ENCODE assay signal across 8 cellular contexts in the genomic region with DNA sequence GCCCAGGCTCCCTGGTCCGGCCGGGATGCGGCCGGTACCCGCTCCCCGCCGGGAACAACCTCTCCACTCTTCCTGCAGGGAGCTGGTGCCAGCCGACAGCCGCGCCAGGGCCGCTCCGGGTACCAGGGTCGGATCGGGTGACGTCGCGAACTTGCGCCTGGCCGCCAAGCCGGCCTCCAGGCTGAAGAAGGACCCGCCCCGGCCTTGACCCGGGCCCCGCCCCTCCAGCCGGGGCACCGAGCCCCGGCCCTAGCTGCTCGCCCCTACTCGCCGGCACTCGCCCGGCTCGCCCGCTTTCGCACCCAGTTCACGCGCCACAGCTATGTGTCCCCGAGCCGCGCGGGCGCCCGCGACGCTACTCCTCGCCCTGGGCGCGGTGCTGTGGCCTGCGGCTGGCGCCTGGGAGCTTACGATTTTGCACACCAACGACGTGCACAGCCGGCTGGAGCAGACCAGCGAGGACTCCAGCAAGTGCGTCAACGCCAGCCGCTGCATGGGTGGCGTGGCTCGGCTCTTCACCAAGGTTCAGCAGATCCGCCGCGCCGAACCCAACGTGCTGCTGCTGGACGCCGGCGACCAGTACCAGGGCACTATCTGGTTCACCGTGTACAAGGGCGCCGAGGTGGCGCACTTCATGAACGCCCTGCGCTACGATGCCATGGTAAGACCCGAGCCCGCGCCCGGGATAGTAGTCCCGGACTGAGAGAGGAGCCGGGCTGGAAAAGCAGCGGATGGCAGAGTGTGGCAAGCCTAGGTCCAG. TPM values are rescaled to one million over a fixed set of nuclear protein-coding genes. Genes with fewer than 3 reads are reported as not detected.
DNase-seq lines count a peak whose midpoint lies in the region; ATAC-seq, FAIRE-seq and TF ChIP-seq lines count a peak whose summit lies in the region.

Gene NT5E, plus strand, starts transcription at position 266 of the 760 bp plus-strand sequence. Its CDS starts 57 bp downstream, at position 323.

- peak within 1 kb of the TSS; percentile 58 for H3K9ac ChIP-seq in NT2/D1 (ENCODE audit: insufficient read length, low read depth)

- intact Hi-C loops in heart right ventricle (cut with DNase I): no loop called here

- peak; percentile 58 for TF ChIP-seq POLR2A in A549 (IDR thresholded peaks at IDR 0.05; ENCODE audit: low read length)

- H3K4me2 ChIP-seq in A549: peak within 1 kb of the TSS; percentile 89

- peaks cover 36% of the 10 kb centered on the region for H3K4me1 ChIP-seq in A549
- H3K4me1 ChIP-seq in NT2/D1 (ENCODE audit: insufficient read depth, insufficient read length): no peaks in the 10 kb centered on the region
- peaks cover 0 to 26% (median 20%) of the 10 kb centered on the region in 9 donors for H3K4me1 ChIP-seq in heart right ventricle

- TF ChIP-seq RAD21 in A549 (conservative IDR thresholded peaks at IDR 0.05 in 1 of 2, IDR thresholded peaks at IDR 0.05 in 1 of 2): 0 out of 5 replicates have a peak, but pooled peaks of 1 of the 2 experiments have one; percentile 2

- no peak for FAIRE-seq in A549 (lab: Jason Lieb, UNC)

- POLR2A ChIA-PET in A549 (lab: Yijun Ruan, JAX): interaction anchor here (0.7 to 2.7 kb wide), 12 partner anchors 9 to 687 kb away, joined by 3 to 52 read pairs (median 4); partner anchors contain the start of gene SYNCRIP

- H3K27ac ChIP-seq in A549: peak within 1 kb of the TSS; percentile 88 to 91
- peak within 1 kb of the TSS; percentile 60 to 89 (median 80) for H3K27ac ChIP-seq in heart right ventricle

- H3K4me3 ChIP-seq in A549: peak within 1 kb of the TSS; percentile 84
- H3K4me3 ChIP-seq in NT2/D1 (ENCODE audit: insufficient read length, low read depth): peak within 1 kb of the TSS; percentile 47
- H3K4me3 ChIP-seq in heart right ventricle: peak within 1 kb of the TSS; percentile 44 to 72 (median 66)

- DNase-seq in A549 (ENCODE audit: low read depth in 1 of 2, low spot score in 1 of 2) (peak; percentile 55 to 77), NT2/D1 (ENCODE audit: low read depth, low spot score) (no peak), amniotic epithelial cell (ENCODE audit: low read depth) (peak; percentile 55), heart right ventricle (peak; percentile 58 to 72), pons (ENCODE audit: low spot score) (peak; percentile 44), NCI-H1048 (lab: John Stamatoyannopoulos, UW) (no peak)

- H3K9me3 ChIP-seq in A549 (no peaks in the 10 kb centered on the region), NT2/D1 (ENCODE audit: insufficient read depth, low read length) (no peaks in the 10 kb centered on the region), heart right ventricle (no peaks in the 10 kb centered on the region)

- H3K27me3 ChIP-seq in NT2/D1 (ENCODE audit: insufficient read depth, insufficient read length) (peaks cover 63% of the 10 kb centered on the region), heart right ventricle (peaks cover 0 to 89% (median 38%) of the 10 kb centered on the region in 7 donors)

- WGBS in A549 (ENCODE audit: missing lambda C conversion rate): 3% methylated on average over 17 of the region's 82 CpGs
- WGBS in heart right ventricle, 2 donors: 1% methylated on average over 81 to 82 of the region's 82 CpGs

- H3K36me3 ChIP-seq in NT2/D1 (ENCODE audit: insufficient read depth, insufficient read length, low read length) (no peaks in the 10 kb centered on the region), heart right ventricle (no peaks in the 10 kb centered on the region)

- TF ChIP-seq CTCF in A549 (IDR thresholded peaks at IDR 0.05) (no peak; the same call in 2 of the 3 replicates), heart right ventricle (IDR thresholded peaks at IDR 0.05) (no peak)

- no peak for TF ChIP-seq EP300 in A549 (IDR thresholded peaks at IDR 0.05)

- CTCF ChIA-PET in A549 (lab: Yijun Ruan, JAX): interaction anchor here (0.8 to 6.9 kb wide), 13 partner anchors 9 to 127 kb away, joined by 3 to 36 read pairs (median 5); no protein-coding TSS in a partner anchor

- peak; percentile 90 to 93 for ATAC-seq in A549
- ATAC-seq in GM18517 (IDR thresholded peaks at IDR 0.05; ENCODE audit: unreplicated experiment): peak; percentile 78
- peak; percentile 87 for ATAC-seq in HG02943 (IDR thresholded peaks at IDR 0.05; ENCODE audit: low read depth, unreplicated experiment)
- ATAC-seq in heart right ventricle: peak; percentile 87 to 95 (median 90)

TF ChIP-seq in A549, 52 proteins besides CTCF, POLR2A, EP300 and RAD21:
- TF ChIP-seq JUN (IDR thresholded peaks at IDR 0.05) (0 out of 5 replicates have a peak, but pooled peaks of 1 of the 2 experiments have one; percentile 43), HES2 (IDR thresholded peaks at IDR 0.05) (no peak), BCL3 (IDR thresholded peaks at IDR 0.05) (no peak), CHD4 (IDR thresholded peaks at IDR 0.05; ENCODE audit: borderline replicate concordance) (no peak), FOXS1 (CRISPR knock-in tag; IDR thresholded peaks at IDR 0.05) (no peak), HDAC2 (IDR thresholded peaks at IDR 0.05) (no peak; the same call in 1 of the 2 replicates), E2F6 (IDR thresholded peaks at IDR 0.05; ENCODE audit: borderline replicate concordance, low read depth) (0 out of 2 replicates have a peak, but pooled peaks have one; percentile 12), GATA3 (IDR thresholded peaks at IDR 0.05; ENCODE audit: borderline replicate concordance) (0 out of 2 replicates have a peak, but pooled peaks have one; percentile 34), PHF8 (IDR thresholded peaks at IDR 0.05; ENCODE audit: borderline replicate concordance, low read depth) (peak; percentile 13; the same call in 1 of the 2 replicates), NFE2L2 (conservative IDR thresholded peaks at IDR 0.05; ENCODE audit: low read length) (no peak), CBX8 (IDR thresholded peaks at IDR 0.05) (no peak)
- TF ChIP-seq, protein P1, sequence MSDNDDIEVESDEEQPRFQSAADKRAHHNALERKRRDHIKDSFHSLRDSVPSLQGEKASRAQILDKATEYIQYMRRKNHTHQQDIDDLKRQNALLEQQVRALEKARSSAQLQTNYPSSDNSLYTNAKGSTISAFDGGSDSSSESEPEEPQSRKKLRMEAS (IDR thresholded peaks at IDR 0.05): peak; percentile 33; the same call in 1 of the 2 replicates

RNA-seq across cellular contexts. Expression of gene NT5E, which starts in this region (rescaled TPM):
- polyA plus RNA-seq in A549 (2011; rRNA removed) (54.8 and 61.0 TPM in 2 replicates), A549 (2017; fragmentation: RNase III; extraction: RNeasy Plus Mini Kit Qiagen cat#74134 plus additional on column Dnase treatment) (16.8 to 20.8 TPM (median 18.9 TPM) in 3 replicates), heart right ventricle (1 to 10 TPM in 1 of 2 donors, under 1 TPM in 1; 0.88 to 1.7 TPM)
- polyA plus RNA-seq in A549 (2012; cell fraction: cytosol; rRNA removed): 19.3 and 27.1 TPM in 2 replicates
- 18.2 and 40.2 TPM in 2 replicates for polyA plus RNA-seq in A549 (2012; cell fraction: nucleus; rRNA removed)
- 34.8 and 36.1 TPM in 2 replicates for polyA minus RNA-seq in A549 (2011; rRNA and poly(A)+ RNA removed)
- total RNA-seq in heart right ventricle: 1 to 10 TPM; 2.1 to 8.4 (median 4.3) TPM

Comparison
In these comparisons a context has a peak if more than half of its experiments do, and no peak if none do; other contexts are left out.
1. RNA of gene NT5E (polyA plus RNA-seq): 16.8 to 61.0 TPM in A549; 0.88 to 1.7 TPM in heart right ventricle; every median in the first group is over 4 times any median in the second.
2. DNase-seq: peak in A549 (2 of 2), amniotic epithelial cell (single experiment), heart right ventricle (2 of 2) and pons (single experiment); none in NT2/D1 (single experiment) and NCI-H1048 (single experiment).
3. Peak in every context shown above with its lines, with median percentiles within 50 percentile points of each other: ATAC-seq and H3K4me3 ChIP-seq.